Comparison of ENCODE assay signal across 20 cellular contexts in genomic region chr3:159773706-159774105, GRCh38.
DNase-seq lines count a peak whose midpoint lies in the region; ATAC-seq and TF ChIP-seq lines count a peak whose summit lies in the region.
"Had no signal": no experiment of that assay in that cellular context is flagged by ENCODE, and none has a peak within 500 bp of the region (broad histone marks: within the 10 kb centered on the region; RNA-seq: fewer than 3 reads in every experiment).

No MANE protein-coding gene starts in this region.

- H3K4me1 ChIP-seq in right atrium auricular region (peaks cover 0 to 26% of the 10 kb centered on the region in 2 donors), rectal smooth muscle tissue (ENCODE audit: control insufficient read depth, insufficient read depth, low read length) (peaks cover 44% of the 10 kb centered on the region), uterus (peaks cover 0 to 8% of the 10 kb centered on the region in 2 donors), GM23248 (ENCODE audit: insufficient read depth) (peaks cover 40% of the 10 kb centered on the region)

- intact Hi-C loops in Right ventricle myocardium inferior (cut with DNase I) = no loop called here
- intact Hi-C loops in uterus (cut with DNase I; ENCODE audit: low total_unique reads) = no loop called here

- H3F3A ChIP-seq in GM23248 (ENCODE audit: insufficient read depth) = peaks cover 18% of the 10 kb centered on the region

- DNase-seq in right atrium auricular region (ENCODE audit: low spot score) = no peak
- DNase-seq in Right ventricle myocardium inferior (ENCODE audit: missing footprints) = no peak
- peak; percentile 61 for DNase-seq in globus pallidus (ENCODE audit: low spot score)
- DNase-seq in uterus = no peak
- DNase-seq in GM23248 = no peak
- no peak for DNase-seq in NCI-H774 (lab: John Stamatoyannopoulos, UW)
- DNase-seq: 8988T; GDM1; H7; NCI-H1105; NCI-H2029 treated with DMSO at 0.1 percent for 48 hours; NCI-H226; NCI-H510A treated with DMSO at 0.1 percent for 48 hours; NCI-H748 treated with DMSO at 0.1 percent for 48 hours; NK-92 treated with Interleukin-12 subunit alpha and Interleukin-12 subunit beta, amount 100 ng/mL, for 24 hours; SJCRH30 had no signal

- H3K9ac ChIP-seq in rectal smooth muscle tissue (ENCODE audit: low read length) (no peak overlapping the region), GM23248 (no peak overlapping the region)
- H3K9ac ChIP-seq: KMS-11 had no signal

- no peaks in the 10 kb centered on the region for H3K27me3 ChIP-seq in right atrium auricular region
- no peaks in the 10 kb centered on the region for H3K27me3 ChIP-seq in rectal smooth muscle tissue (ENCODE audit: control insufficient read depth, insufficient read depth, low read length)
- H3K27me3 ChIP-seq in uterus = no peaks in the 10 kb centered on the region
- no peaks in the 10 kb centered on the region for H3K27me3 ChIP-seq in GM23248 (replicated peaks; ENCODE audit: insufficient read depth)
- H3K27me3 ChIP-seq: SJCRH30 had no signal

- WGBS in GM23248 (ENCODE audit: low coverage in 1 of 2, low lambda C conversion rate in 2 of 2, missing lambda C conversion rate in 2 of 2), 2 experiments = 92 to 99% methylated on average over 3 of the region's 3 CpGs

- peaks cover 100% of the 10 kb centered on the region for H3K79me2 ChIP-seq in GM23248 (ENCODE audit: insufficient read depth)

- no peak for TF ChIP-seq POLR2A in uterus (IDR thresholded peaks at IDR 0.05)

- no peak overlapping the region for H3K4me2 ChIP-seq in GM23248 (ENCODE audit: unreplicated experiment)
- H3K4me2 ChIP-seq: KMS-11 had no signal

- H3K27ac ChIP-seq in right atrium auricular region (peak overlapping the region; percentile 3 to 82), rectal smooth muscle tissue (ENCODE audit: low read depth, low read length) (peak overlapping the region; percentile 55), uterus (peak overlapping the region; percentile 87 to 89), GM23248 (no peak overlapping the region)
- H3K27ac ChIP-seq: KMS-11, SJCRH30 had no signal

- H3K36me3 ChIP-seq in right atrium auricular region (no peaks in the 10 kb centered on the region), rectal smooth muscle tissue (ENCODE audit: control insufficient read depth, insufficient read depth, low read length) (no peaks in the 10 kb centered on the region), uterus (no peaks in the 10 kb centered on the region), GM23248 (ENCODE audit: low read depth) (no peaks in the 10 kb centered on the region)
- H3K36me3 ChIP-seq: SJCRH30 had no signal

- no peak for ATAC-seq in Right ventricle myocardium inferior
- ATAC-seq in HG02588 (IDR thresholded peaks at IDR 0.05; ENCODE audit: unreplicated experiment) = no peak
- ATAC-seq: Panc1 had no signal

- no peaks in the 10 kb centered on the region for H3K9me2 ChIP-seq in GM23248 (ENCODE audit: insufficient read depth)

- in situ Hi-C loops in GM23248 (cut with MboI) = no loop called here

- no peaks in the 10 kb centered on the region for H3K9me3 ChIP-seq in right atrium auricular region
- H3K9me3 ChIP-seq in uterus = no peaks in the 10 kb centered on the region
- no peaks in the 10 kb centered on the region for H3K9me3 ChIP-seq in GM23248 (ENCODE audit: low read depth)
- H3K9me3 ChIP-seq: SJCRH30 had no signal

- TF ChIP-seq CTCF in right atrium auricular region (IDR thresholded peaks at IDR 0.05) (no peak), uterus (IDR thresholded peaks at IDR 0.05) (no peak)

- no peak overlapping the region for H3K4me3 ChIP-seq in right atrium auricular region
- no peak overlapping the region for H3K4me3 ChIP-seq in rectal smooth muscle tissue (ENCODE audit: low read length)
- no peak overlapping the region for H3K4me3 ChIP-seq in uterus
- H3K4me3 ChIP-seq in GM23248 = no peak overlapping the region
- H3K4me3 ChIP-seq: SJCRH30 had no signal

- no peaks in the 10 kb centered on the region for H4K20me1 ChIP-seq in GM23248 (ENCODE audit: insufficient read depth)

- no peak overlapping the region for H2AFZ ChIP-seq in GM23248
